5 cellular contexts compared by ENCODE assay signal in genomic region chr14:87391066-87391465, GRCh38.
"Had no signal": no experiment of that assay in that cellular context is flagged by ENCODE, and none has a peak within 500 bp of the region (broad histone marks: within the 10 kb centered on the region; RNA-seq: fewer than 3 reads in every experiment).

No MANE protein-coding gene starts in this region.

- H3K27ac ChIP-seq: HL-60 had no signal

- H3K4me3 ChIP-seq: K562 had no signal

- DNase-seq: IMR-90, KBM-7, KG1 had no signal
